In genomic region chr15:82311321-82311720, GRCh38 we compare ENCODE assay signal across 1 cellular context. TPM values are rescaled to one million over a fixed set of nuclear protein-coding genes. Genes with fewer than 3 reads are reported as not detected.
"Had no signal": no experiment of that assay in that cellular context is flagged by ENCODE, and none has a peak within 500 bp of the region (broad histone marks: within the 10 kb centered on the region; RNA-seq: fewer than 3 reads in every experiment).

No MANE protein-coding gene starts in this region.

RNA-seq across cellular contexts. Expression of gene GOLGA6L10, which starts 38.0 kb away (rescaled TPM):
- total RNA-seq: HT-29 had no signal
